ENCODE assay signal across 8 cellular contexts in the genomic region with DNA sequence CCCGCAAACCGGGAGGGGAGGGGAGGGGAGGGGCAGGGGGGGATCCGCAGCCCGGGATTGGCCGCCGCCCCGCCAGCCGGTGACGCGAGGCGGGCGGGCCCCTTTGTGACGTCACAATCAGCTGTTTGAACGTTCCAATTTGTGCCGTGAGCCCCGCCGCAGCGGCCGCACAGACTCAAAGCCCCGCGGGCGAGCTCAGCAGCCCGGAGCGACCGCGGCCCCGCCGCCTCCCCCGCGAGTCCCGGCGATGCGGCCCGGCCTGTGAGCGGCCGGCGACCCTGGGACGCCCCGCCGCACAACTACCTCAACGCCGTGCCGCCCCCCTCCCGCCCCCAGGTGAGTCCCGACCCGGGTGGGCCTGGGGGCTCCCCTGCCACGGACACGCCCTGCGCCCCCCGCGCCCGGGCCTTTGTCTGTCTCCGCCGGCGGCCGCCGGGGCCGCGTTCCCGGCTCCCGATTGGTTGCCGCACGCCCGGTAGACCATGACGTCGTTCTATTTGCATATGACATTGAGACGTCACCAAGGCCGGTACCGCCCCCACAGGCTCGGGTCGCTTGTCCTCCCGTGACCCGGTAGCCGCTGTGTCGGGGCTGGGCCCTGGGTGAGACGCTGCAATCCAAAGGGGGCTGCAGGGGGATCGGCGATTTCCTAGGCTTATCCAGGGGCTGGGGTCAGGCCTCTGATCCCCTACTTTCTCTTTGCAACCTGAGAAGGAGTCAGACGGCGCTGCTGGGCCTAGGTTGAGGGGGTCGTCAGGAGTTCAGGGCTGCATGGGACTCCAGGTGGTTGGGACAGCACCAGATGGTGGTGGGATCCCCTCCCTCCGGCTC. TPM values are rescaled to one million over a fixed set of nuclear protein-coding genes. Genes with fewer than 3 reads are reported as not detected.
DNase-seq lines count a peak whose midpoint lies in the region; ATAC-seq and TF ChIP-seq lines count a peak whose summit lies in the region.

A gene with protein sequence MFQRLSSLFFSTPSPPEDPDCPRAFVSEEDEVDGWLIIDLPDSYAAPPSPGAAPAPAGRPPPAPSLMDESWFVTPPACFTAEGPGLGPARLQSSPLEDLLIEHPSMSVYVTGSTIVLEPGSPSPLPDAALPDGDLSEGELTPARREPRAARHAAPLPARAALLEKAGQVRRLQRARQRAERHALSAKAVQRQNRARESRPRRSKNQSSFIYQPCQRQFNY (plus strand): TSS at position 168 of the 831 bp plus-strand sequence. CDS start 4,396 bp downstream, outside the sequence.

- H3K27ac ChIP-seq in angular gyrus (ENCODE audit: low read depth, low read length) (peak within 1 kb of the TSS; percentile 98), left ventricle myocardium inferior (replicated peaks) (peak within 1 kb of the TSS; percentile 99), prostate gland (peak within 1 kb of the TSS; percentile 97 to 100), upper lobe of right lung (peak within 1 kb of the TSS; percentile 98)

- H3K27me3 ChIP-seq in left ventricle myocardium inferior (ENCODE audit: low read depth) (no peaks in the 10 kb centered on the region), prostate gland (replicated peaks; ENCODE audit: insufficient read depth) (no peaks in the 10 kb centered on the region), upper lobe of right lung (no peaks in the 10 kb centered on the region)

- DNase-seq in GM12865 (ENCODE audit: low read depth) = peak; percentile 93
- DNase-seq in NCI-H187 treated with DMSO at 0.1 percent for 48 hours (lab: John Stamatoyannopoulos, UW) = peak; percentile 34
- peak; percentile 68 to 93 (median 89) for DNase-seq in T-helper 2 cell
- peak; percentile 97 for DNase-seq in left ventricle myocardium inferior
- DNase-seq in prostate gland (ENCODE audit: low spot score) = peak; percentile 92
- DNase-seq in upper lobe of right lung = peak; percentile 96

- ATAC-seq in HG02884 (IDR thresholded peaks at IDR 0.05; ENCODE audit: unreplicated experiment) = peak; percentile 44
- ATAC-seq in upper lobe of right lung = peak; percentile 85

- TF ChIP-seq POLR2A in prostate gland (IDR thresholded peaks at IDR 0.05) = peak; percentile 87

- no peak for TF ChIP-seq CTCF in GM12865 (IDR thresholded peaks at IDR 0.05; ENCODE audit: insufficient read depth, low read depth, low read length, missing control alignments)
- no peak for TF ChIP-seq CTCF in left ventricle myocardium inferior (IDR thresholded peaks at IDR 0.05; ENCODE audit: borderline replicate concordance)
- TF ChIP-seq CTCF in prostate gland (IDR thresholded peaks at IDR 0.05) = peak in 1 of 4 experiments; percentile 9
- no peak for TF ChIP-seq CTCF in upper lobe of right lung (IDR thresholded peaks at IDR 0.05)

- H3K36me3 ChIP-seq in left ventricle myocardium inferior (no peaks in the 10 kb centered on the region), prostate gland (no peaks in the 10 kb centered on the region), upper lobe of right lung (no peaks in the 10 kb centered on the region)

- intact Hi-C loops in left ventricle myocardium inferior (cut with micrococcal nuclease) = no loop called here
- intact Hi-C loops in prostate gland (cut with DNase I) = loop anchor here (5.0 to 10.0 kb wide), 3 partner anchors 63 to 400 kb away; a partner anchor contains a TSS
- intact Hi-C loops in upper lobe of right lung (cut with DNase I) = no loop called here

- H3K9me3 ChIP-seq in left ventricle myocardium inferior (replicated peaks) (no peaks in the 10 kb centered on the region), prostate gland (no peaks in the 10 kb centered on the region), upper lobe of right lung (no peaks in the 10 kb centered on the region)

- H3K4me3 ChIP-seq in GM12865 (ENCODE audit: low read depth, low read length) (peak within 1 kb of the TSS; percentile 93), left ventricle myocardium inferior (peak within 1 kb of the TSS; percentile 79), prostate gland (peak within 1 kb of the TSS; percentile 92 to 100), upper lobe of right lung (peak within 1 kb of the TSS; percentile 72)

- H3K4me1 ChIP-seq in left ventricle myocardium inferior = peaks cover 56% of the 10 kb centered on the region
- H3K4me1 ChIP-seq in prostate gland (replicated peaks) = no peaks in the 10 kb centered on the region
- peaks cover 18% of the 10 kb centered on the region for H3K4me1 ChIP-seq in upper lobe of right lung

- WGBS in prostate gland = under 1% methylated on average over 78 of the region's 82 CpGs

RNA-seq across cellular contexts. Expression of the gene that starts here (rescaled TPM):
- total RNA-seq in left ventricle myocardium inferior (132 TPM), prostate gland (10 to 100 TPM; 26.0 to 39.4 TPM), upper lobe of right lung (17.7 TPM)

Comparison
In these comparisons a context has a peak if more than half of its experiments do, and no peak if none do; other contexts are left out.
1. Peak in every context shown above with its lines: DNase-seq, ATAC-seq, H3K4me3 ChIP-seq and H3K27ac ChIP-seq.
2. DNase-seq: peak in every context shown above with its lines; median percentile 97 in left ventricle myocardium inferior; 96 in upper lobe of right lung; 93 in GM12865; 92 in prostate gland; 89 in T-helper 2 cell; 34 in NCI-H187 treated with DMSO at 0.1 percent for 48 hours.